In the genomic region with DNA sequence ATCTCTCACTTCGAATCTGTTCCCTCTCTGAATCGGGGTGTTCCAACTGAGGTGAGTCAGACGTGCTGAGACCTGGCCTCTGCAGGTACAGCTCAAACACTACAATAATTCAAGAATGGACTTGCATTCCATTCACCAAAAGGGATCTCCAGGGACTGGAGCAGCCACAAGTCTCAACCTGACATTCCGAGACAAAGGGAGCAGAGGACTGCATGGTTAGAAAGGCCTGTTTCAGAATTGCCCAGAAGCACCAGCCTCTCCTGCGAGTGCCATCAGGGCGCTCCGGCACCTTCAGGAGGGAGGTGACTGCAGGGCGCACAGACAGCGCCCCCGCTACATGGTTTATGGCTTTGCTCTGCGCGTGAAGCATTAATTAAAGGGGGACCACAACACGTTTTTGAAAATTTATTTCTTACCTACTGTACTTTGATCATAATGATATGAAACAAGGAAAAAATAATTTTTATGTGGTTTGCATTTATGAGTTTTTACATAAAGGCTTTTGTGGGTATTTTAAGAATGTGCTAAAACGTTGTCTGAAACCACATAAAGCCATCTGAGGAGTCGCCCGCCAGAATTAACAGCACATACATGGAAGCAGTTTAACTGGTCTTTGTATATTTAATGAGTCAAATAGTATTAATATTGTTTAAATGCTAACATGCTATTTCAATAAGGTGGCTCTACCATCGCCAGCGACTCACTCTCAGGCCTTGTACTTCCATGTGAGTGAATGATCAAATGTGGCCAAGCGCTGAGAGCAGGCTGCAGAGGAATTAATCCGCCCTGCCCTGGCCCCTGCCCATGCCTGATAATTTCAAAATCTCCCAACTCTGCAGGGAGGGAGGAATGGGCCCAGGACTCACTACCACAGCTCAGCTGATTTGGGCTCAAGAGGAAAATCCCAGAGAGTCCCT, we compare ENCODE assay signal across 12 cellular contexts. TPM values are rescaled to one million over a fixed set of nuclear protein-coding genes. Genes with fewer than 3 reads are reported as not detected.
A peak's percentile ranks its signal among the peaks of the same experiment; 100 is the strongest.
DNase-seq lines count a peak whose midpoint lies in the region; ATAC-seq and TF ChIP-seq lines count a peak whose summit lies in the region.
"Had no signal": no experiment of that assay in that cellular context is flagged by ENCODE, and none has a peak within 500 bp of the region (broad histone marks: within the 10 kb centered on the region; RNA-seq: fewer than 3 reads in every experiment).

No MANE protein-coding gene starts in this region.

- 88 to 93% methylated on average over 20 of the region's 20 CpGs for WGBS in heart right ventricle, 2 donors
- no CpG with 5 or more reads among the region's 20 CpGs for WGBS in trophoblast cell (ENCODE audit: extremely low coverage, insufficient coverage, insufficient read length)

- H3K27ac ChIP-seq in heart right ventricle (no peak overlapping the region), SK-N-MC (peak overlapping the region; percentile 54), fibroblast of lung (ENCODE audit: insufficient read depth, low read length) (no peak overlapping the region), upper lobe of right lung (peak overlapping the region; percentile 36), trophoblast cell (ENCODE audit: low read depth, low read length) (no peak overlapping the region)
- H3K27ac ChIP-seq: Peyer's patch had no signal

- no peak overlapping the region for H3K23ac ChIP-seq in trophoblast cell (ENCODE audit: low read length)

- H4K12ac ChIP-seq in trophoblast cell (ENCODE audit: low read depth, low read length): no peak overlapping the region

- no peaks in the 10 kb centered on the region for H3K79me1 ChIP-seq in trophoblast cell (ENCODE audit: low read length)

- ATAC-seq in Right ventricle myocardium superior (ENCODE audit: poor library complexity): no peak
- ATAC-seq in heart right ventricle: no peak
- peak; percentile 84 for ATAC-seq in upper lobe of right lung
- no peak for ATAC-seq in GM21619 (IDR thresholded peaks at IDR 0.05; ENCODE audit: unreplicated experiment)
- ATAC-seq: left lobe of liver had no signal

- H3K4me2 ChIP-seq in fibroblast of lung (ENCODE audit: extremely low read depth, insufficient read depth, low read length): no peak overlapping the region
- H3K4me2 ChIP-seq in trophoblast cell (ENCODE audit: low read length): no peak overlapping the region

- no peak overlapping the region for H2AK5ac ChIP-seq in trophoblast cell (ENCODE audit: low read length)

- H2BK12ac ChIP-seq in trophoblast cell (ENCODE audit: low read length): no peak overlapping the region

- no peak overlapping the region for H2BK5ac ChIP-seq in trophoblast cell (ENCODE audit: low read depth, low read length, poor library complexity)

- H2BK120ac ChIP-seq in trophoblast cell (ENCODE audit: insufficient read depth, low read length, poor library complexity): no peak overlapping the region

- H3K9ac ChIP-seq in SK-N-MC (ENCODE audit: insufficient read length) (peak overlapping the region; percentile 5), fibroblast of lung (ENCODE audit: insufficient read depth, low read length) (no peak overlapping the region), trophoblast cell (ENCODE audit: low read length) (no peak overlapping the region)

- peaks cover 0 to 39% (median 16%) of the 10 kb centered on the region in 9 donors for H3K4me1 ChIP-seq in heart right ventricle
- H3K4me1 ChIP-seq in fibroblast of lung (ENCODE audit: control insufficient read depth, extremely low read depth, insufficient read depth, low read length): no peaks in the 10 kb centered on the region
- H3K4me1 ChIP-seq in upper lobe of right lung: peaks cover 27% of the 10 kb centered on the region
- H3K4me1 ChIP-seq in trophoblast cell (ENCODE audit: control insufficient read depth in 1 of 2, insufficient read depth in 2 of 2, low read length in 2 of 2): peaks cover 2 to 3% of the 10 kb centered on the region in 2 experiments

- no peak overlapping the region for H4K91ac ChIP-seq in trophoblast cell (ENCODE audit: low read depth, low read length)

- no peak overlapping the region for H3K4ac ChIP-seq in trophoblast cell (ENCODE audit: low read depth, low read length)

- H3K79me2 ChIP-seq in fibroblast of lung (ENCODE audit: control insufficient read depth, insufficient read depth, low read length) (peaks cover 12% of the 10 kb centered on the region), trophoblast cell (ENCODE audit: control insufficient read depth, insufficient read depth, low read length, poor library complexity) (peaks cover 5% of the 10 kb centered on the region)

- no peaks in the 10 kb centered on the region for H3K27me3 ChIP-seq in heart right ventricle
- no peaks in the 10 kb centered on the region for H3K27me3 ChIP-seq in fibroblast of lung (ENCODE audit: control insufficient read depth, insufficient read depth, low read length)
- H3K27me3 ChIP-seq in upper lobe of right lung: no peaks in the 10 kb centered on the region
- no peaks in the 10 kb centered on the region for H3K27me3 ChIP-seq in trophoblast cell (ENCODE audit: insufficient read depth, low read length)
- H3K27me3 ChIP-seq: Peyer's patch had no signal

- H3K9me3 ChIP-seq in heart right ventricle: no peaks in the 10 kb centered on the region
- no peaks in the 10 kb centered on the region for H3K9me3 ChIP-seq in SK-N-MC (ENCODE audit: low read depth, low read length)
- no peaks in the 10 kb centered on the region for H3K9me3 ChIP-seq in fibroblast of lung (ENCODE audit: control insufficient read depth, insufficient read depth, low read depth, low read length)
- H3K9me3 ChIP-seq in upper lobe of right lung: no peaks in the 10 kb centered on the region
- H3K9me3 ChIP-seq in trophoblast cell (ENCODE audit: insufficient read depth, low read depth, low read length): no peaks in the 10 kb centered on the region
- H3K9me3 ChIP-seq: Peyer's patch had no signal

- no peak overlapping the region for H3K18ac ChIP-seq in trophoblast cell (ENCODE audit: low read length)

- TF ChIP-seq CTCF in heart right ventricle (IDR thresholded peaks at IDR 0.05) (no peak), fibroblast of lung (conservative IDR thresholded peaks at IDR 0.05 in 1 of 2, IDR thresholded peaks at IDR 0.05 in 1 of 2; ENCODE audit: low read depth in 1 of 2, low read length in 2 of 2) (no peak), upper lobe of right lung (IDR thresholded peaks at IDR 0.05) (no peak)

- no peak overlapping the region for H2AFZ ChIP-seq in fibroblast of lung (ENCODE audit: low read length)
- no peak overlapping the region for H2AFZ ChIP-seq in trophoblast cell (ENCODE audit: insufficient read depth, low read length, poor library complexity)

- H3K36me3 ChIP-seq in heart right ventricle (peaks cover 0 to 71% (median 10%) of the 10 kb centered on the region in 9 donors), SK-N-MC (ENCODE audit: insufficient read depth, low read length) (peaks cover under 1% of the 10 kb centered on the region; the same call in 1 of the 2 replicates), fibroblast of lung (ENCODE audit: control insufficient read depth, insufficient read depth, low read length) (peaks cover 4% of the 10 kb centered on the region), upper lobe of right lung (peaks cover 14% of the 10 kb centered on the region), trophoblast cell (ENCODE audit: control insufficient read depth in 1 of 2, insufficient read depth in 2 of 2, low read length in 2 of 2) (peaks cover 15 to 27% of the 10 kb centered on the region in 2 experiments)

- intact Hi-C loops in Right ventricle myocardium superior (cut with DNase I) (no loop called here), heart right ventricle (cut with DNase I) (no loop called here), upper lobe of right lung (cut with DNase I) (no loop called here)

- H3K4me3 ChIP-seq in heart right ventricle (no peak overlapping the region), SK-N-MC (peak overlapping the region; percentile 26; the same call in 1 of the 2 replicates), fibroblast of lung (replicated peaks in 1 of 4; ENCODE audit: control extremely low read depth in 1 of 4, insufficient read depth in 1 of 4, low read depth in 3 of 4, low read length in 4 of 4) (no peak overlapping the region), upper lobe of right lung (no peak overlapping the region), trophoblast cell (ENCODE audit: low read depth, low read length) (no peak overlapping the region)
- H3K4me3 ChIP-seq: Peyer's patch had no signal

- H3K14ac ChIP-seq in trophoblast cell (ENCODE audit: low read length): no peak overlapping the region

- H4K8ac ChIP-seq in trophoblast cell (ENCODE audit: low read depth, low read length): no peak overlapping the region

- H4K20me1 ChIP-seq in fibroblast of lung (ENCODE audit: control insufficient read depth, extremely low read depth, insufficient read depth, low read length): peaks cover 2% of the 10 kb centered on the region

- DNase-seq in Right ventricle myocardium superior: peak; percentile 28
- no peak for DNase-seq in heart right ventricle
- DNase-seq in SK-N-MC (ENCODE audit: low read depth, low spot score): no peak
- DNase-seq in fibroblast of lung (ENCODE audit: low read depth in 2 of 2): peak; percentile 51
- no peak for DNase-seq in upper lobe of right lung
- no peak for DNase-seq in trophoblast cell
- no peak for DNase-seq in amygdala (lab: John Stamatoyannopoulos, UW)
- DNase-seq: activated CD4-positive, CD25-positive, alpha-beta regulatory T cell treated with anti-CD3 and anti-CD28 coated beads, Interleukin-2, amount 50 U/mL, for 72 hours; NCI-H2081; Peyer's patch had no signal

RNA-seq across cellular contexts. Expression of gene SLC66A1, which starts 49.4 kb away (rescaled TPM):
- total RNA-seq in Right ventricle myocardium superior: 5.8 TPM
- 1 to 10 TPM; 4.2 to 7.8 (median 6.5) TPM for total RNA-seq in heart right ventricle
- 10 to 100 TPM; 16.9 to 18.0 TPM for polyA plus RNA-seq in heart right ventricle
- 18.3 and 18.7 TPM in 2 replicates for total RNA-seq in fibroblast of lung
- 7.1 and 10.3 TPM in 2 replicates for polyA plus RNA-seq in fibroblast of lung
- 11.3 and 15.2 TPM in 2 replicates for polyA plus RNA-seq in fibroblast of lung (2012)
- 24.9 and 32.0 TPM in 2 replicates for polyA minus RNA-seq in fibroblast of lung (ENCODE audit: low replicate concordance)
- total RNA-seq in upper lobe of right lung: 20.9 TPM
- polyA plus RNA-seq in trophoblast cell (2013): 20.1 and 20.3 TPM in 2 replicates

RNA-seq across cellular contexts. Expression of gene AKR7A2, which starts 49.5 kb away (rescaled TPM):
- total RNA-seq in Right ventricle myocardium superior: 40.6 TPM
- total RNA-seq in heart right ventricle: 10 to 100 TPM; 30.6 to 48.5 (median 43.3) TPM
- 10 to 100 TPM in 1 of 2 donors, 1 to 10 TPM in 1; 6.8 to 26.2 TPM for polyA plus RNA-seq in heart right ventricle
- total RNA-seq in fibroblast of lung: 57.0 and 63.6 TPM in 2 replicates
- 31.3 and 38.0 TPM in 2 replicates for polyA plus RNA-seq in fibroblast of lung
- polyA plus RNA-seq in fibroblast of lung (2012): 64.3 and 80.0 TPM in 2 replicates
- polyA minus RNA-seq in fibroblast of lung (ENCODE audit: low replicate concordance): 59.7 and 64.1 TPM in 2 replicates
- total RNA-seq in upper lobe of right lung: 39.1 TPM
- polyA plus RNA-seq in trophoblast cell (2013): 60.1 and 60.6 TPM in 2 replicates

Comparison
In these comparisons a context has a peak if more than half of its experiments do, and no peak if none do; other contexts are left out.
1. DNase-seq: peak in Right ventricle myocardium superior (single experiment) and fibroblast of lung (2 of 2); none in heart right ventricle (0 of 2), SK-N-MC (single experiment), upper lobe of right lung (single experiment), trophoblast cell (0 of 2) and amygdala (0 of 56).
2. H3K27ac ChIP-seq: peak in SK-N-MC (single experiment) and upper lobe of right lung (single experiment); none in heart right ventricle (0 of 10), fibroblast of lung (single experiment) and trophoblast cell (single experiment).